8 cellular contexts compared by ENCODE assay signal in genomic region chr1:201504799-201505504, GRCh38. TPM values are rescaled to one million over a fixed set of nuclear protein-coding genes. Genes with fewer than 3 reads are reported as not detected.
DNase-seq lines count a peak whose midpoint lies in the region; ATAC-seq and TF ChIP-seq lines count a peak whose summit lies in the region.

No MANE protein-coding gene starts in this region.

- ATAC-seq in Panc1 = no peak
- ATAC-seq in GM21390 (IDR thresholded peaks at IDR 0.05; ENCODE audit: unreplicated experiment) = no peak

- H3K4me3 ChIP-seq in Panc1 (ENCODE audit: low read depth in 2 of 2, low read length in 2 of 2) = peak overlapping the region; percentile 67 to 76; a peak in 3 of 4 replicates
- H3K4me3 ChIP-seq in esophagus muscularis mucosa = peak overlapping the region; percentile 74 to 88 (median 80)
- H3K4me3 ChIP-seq in skeletal muscle tissue (ENCODE audit: low read length in 3 of 3) = peak overlapping the region; percentile 29 to 83 (median 60)
- no peak overlapping the region for H3K4me3 ChIP-seq in MG63

- POLR2A ChIA-PET in Panc1 (lab: Charles Lee) = no interaction called here

- H3K4me3 Mint-ChIP-seq in HFFc6 = peak overlapping the region; percentile 93

- H3K36me3 ChIP-seq in Panc1 (ENCODE audit: control insufficient read depth, insufficient read depth, low read length) (no peaks in the 10 kb centered on the region), esophagus muscularis mucosa (peaks cover 0 to 4% (median 1%) of the 10 kb centered on the region in 4 donors), skeletal muscle tissue (ENCODE audit: control insufficient read depth in 3 of 3, insufficient read depth in 3 of 3, low read length in 3 of 3) (peaks cover 0 to 2% (median 0%) of the 10 kb centered on the region in 3 donors), MG63 (peaks cover 5% of the 10 kb centered on the region; the same call in 1 of the 2 replicates)

- peak overlapping the region; percentile 89; the same call in 1 of the 2 replicates for H3K27ac ChIP-seq in Panc1 (ENCODE audit: low read length)
- H3K27ac ChIP-seq in esophagus muscularis mucosa (replicated peaks in 1 of 4) = peak overlapping the region; percentile 93 to 99 (median 97)
- peak overlapping the region; percentile 78 for H3K27ac ChIP-seq in skeletal muscle tissue (ENCODE audit: low read depth, low read length)

- BruUV-seq in Panc1 (replicated peaks; lab: Mats Ljungman, UMichigan) = no TSS peak

- H3K27me3 Mint-ChIP-seq in HFFc6 (ENCODE audit: insufficient read depth) = peaks cover 9% of the 10 kb centered on the region

- H3K36me3 Mint-ChIP-seq in HFFc6 (ENCODE audit: low read depth) = peaks cover 33% of the 10 kb centered on the region

- H3K27me3 ChIP-seq in Panc1 (ENCODE audit: control insufficient read depth, insufficient read depth, low read length) (no peaks in the 10 kb centered on the region), esophagus muscularis mucosa (no peaks in the 10 kb centered on the region), skeletal muscle tissue (ENCODE audit: control insufficient read depth in 3 of 3, insufficient read depth in 3 of 3, low read length in 3 of 3) (no peaks in the 10 kb centered on the region), MG63 (no peaks in the 10 kb centered on the region)

- DNase-seq in HFFc6 (no peak), Panc1 (ENCODE audit: low read depth, low spot score) (no peak), esophagus muscularis mucosa (ENCODE audit: extremely low spot score) (no peak), MG63 (no peak), SW480 (ENCODE audit: low spot score) (no peak), RKO (ENCODE audit: low spot score) (no peak)

- H3K4me1 Mint-ChIP-seq in HFFc6 (ENCODE audit: low read depth) = peaks cover 89% of the 10 kb centered on the region

- H3K27ac Mint-ChIP-seq in HFFc6 = peak overlapping the region; percentile 87

- CTCF ChIA-PET in Panc1 (lab: Charles Lee) = interaction anchor here (1.1 to 3.2 kb wide), 2 partner anchors 23 to 69 kb away, joined by 4 to 7 read pairs; no protein-coding TSS in a partner anchor

- peaks cover 53% of the 10 kb centered on the region for H3K4me1 ChIP-seq in Panc1 (ENCODE audit: control insufficient read depth, insufficient read depth, low read length)
- H3K4me1 ChIP-seq in esophagus muscularis mucosa = peaks cover 64 to 93% (median 91%) of the 10 kb centered on the region in 4 donors
- H3K4me1 ChIP-seq in skeletal muscle tissue (ENCODE audit: control insufficient read depth in 3 of 3, insufficient read depth in 3 of 3, low read length in 3 of 3) = peaks cover 43 to 55% (median 51%) of the 10 kb centered on the region in 3 donors

- H3K9me3 Mint-ChIP-seq in HFFc6 = no peaks in the 10 kb centered on the region

- 46% methylated on average over 9 of the region's 9 CpGs for WGBS in esophagus muscularis mucosa

- peak; percentile 11 for TF ChIP-seq POLR2A in esophagus muscularis mucosa (IDR thresholded peaks at IDR 0.05; ENCODE audit: low read depth)

- H3K9me3 ChIP-seq in Panc1 (ENCODE audit: control insufficient read depth, insufficient read depth, low read depth, low read length) (no peaks in the 10 kb centered on the region), esophagus muscularis mucosa (no peaks in the 10 kb centered on the region), skeletal muscle tissue (ENCODE audit: control insufficient read depth in 3 of 3, low read length in 3 of 3) (no peaks in the 10 kb centered on the region), MG63 (no peaks in the 10 kb centered on the region)

- TF ChIP-seq CTCF in HFFc6 (IDR thresholded peaks at IDR 0.05) (no peak), Panc1 (IDR thresholded peaks at IDR 0.05) (no peak), esophagus muscularis mucosa (IDR thresholded peaks at IDR 0.05) (no peak)

- H3K9ac ChIP-seq in skeletal muscle tissue (ENCODE audit: low read depth in 1 of 3, low read length in 3 of 3) = peak overlapping the region; percentile 45 to 92 (median 83)

- no peak for TF ChIP-seq EP300 in esophagus muscularis mucosa (IDR thresholded peaks at IDR 0.05)

- in situ Hi-C loops in Panc1 (cut with HindIII; ENCODE audit: low pct_unique_long_range_greater_than_20kb, low sequenced_read_pairs) = no loop called here

- intact Hi-C loops in Panc1 (cut with micrococcal nuclease; ENCODE audit: unreplicated experiment) = no loop called here
- intact Hi-C loops in esophagus muscularis mucosa (cut with DNase I) = no loop called here

RNA-seq across cellular contexts. Expression of gene CSRP1, which starts 2.0 kb away (rescaled TPM):
- total RNA-seq in HFFc6 (2021; fragmentation: NEBNext Ultra II Directional; extraction: Animal tissue kit (Norgen Biotek cat#: 25700)) = 100 to 1,000 TPM; 540 to 614 (median 577) TPM
- 94.4 TPM for total RNA-seq in Panc1 (2021; ENCODE audit: unreplicated experiment)
- 136 TPM for polyA plus RNA-seq in Panc1 (2012; ENCODE audit: insufficient read length)
- total RNA-seq in esophagus muscularis mucosa = 1,000 to 10,000 TPM; 3,645 to 7,984 (median 5,321) TPM
- 42.8 TPM for total RNA-seq in skeletal muscle tissue
- total RNA-seq in MG63 (2014; rRNA removed; shearing (Covaris generic); ENCODE audit: low replicate concordance) = 108 and 190 TPM in 2 replicates

RNA-seq across cellular contexts. Expression of gene NAV1, which starts 34.0 kb away (rescaled TPM):
- 10 to 100 TPM; 72.9 to 88.0 (median 78.4) TPM for total RNA-seq in HFFc6 (2021; fragmentation: NEBNext Ultra II Directional; extraction: Animal tissue kit (Norgen Biotek cat#: 25700))
- 29.0 TPM for total RNA-seq in Panc1 (2021; ENCODE audit: unreplicated experiment)
- 15.2 TPM for polyA plus RNA-seq in Panc1 (2012; ENCODE audit: insufficient read length)
- 10 to 100 TPM; 12.9 to 35.5 (median 21.9) TPM for total RNA-seq in esophagus muscularis mucosa
- total RNA-seq in skeletal muscle tissue = 11.0 TPM
- 17.7 and 22.9 TPM in 2 replicates for total RNA-seq in MG63 (2014; rRNA removed; shearing (Covaris generic); ENCODE audit: low replicate concordance)

RNA-seq across cellular contexts. Expression of gene PHLDA3, which starts 36.0 kb away (rescaled TPM):
- total RNA-seq in HFFc6 (2021; fragmentation: NEBNext Ultra II Directional; extraction: Animal tissue kit (Norgen Biotek cat#: 25700)) = 100 to 1,000 TPM; 101 to 113 (median 108) TPM
- total RNA-seq in Panc1 (2021; ENCODE audit: unreplicated experiment) (12.3 TPM), esophagus muscularis mucosa (100 to 1,000 TPM in 2 of 4 donors, 10 to 100 TPM in 2; 63.5 to 158 (median 106) TPM), skeletal muscle tissue (8.9 TPM)
- 11.3 TPM for polyA plus RNA-seq in Panc1 (2012; ENCODE audit: insufficient read length)
- 51.7 and 72.2 TPM in 2 replicates for total RNA-seq in MG63 (2014; rRNA removed; shearing (Covaris generic); ENCODE audit: low replicate concordance)

Comparison
In these comparisons a context has a peak if more than half of its experiments do, and no peak if none do; other contexts are left out.
1. RNA of gene CSRP1, which starts 2.0 kb away (total RNA-seq): 3,645 to 7,984 TPM in esophagus muscularis mucosa; 540 to 614 TPM in HFFc6, 108 to 190 TPM in MG63, 94.4 TPM in Panc1 (single experiment) and 42.8 TPM in skeletal muscle tissue (single experiment); every median in the first group is over 4 times any median in the second.
2. Peak in every context shown above with its lines, with median percentiles within 50 percentile points of each other: H3K27ac ChIP-seq.